Comparison of ENCODE assay signal across 18 cellular contexts in genomic region chr3:188316021-188316722, GRCh38.
DNase-seq lines count a peak whose midpoint lies in the region; ATAC-seq and TF ChIP-seq lines count a peak whose summit lies in the region.
"Had no signal": no experiment of that assay in that cellular context is flagged by ENCODE, and none has a peak within 500 bp of the region (broad histone marks: within the 10 kb centered on the region; RNA-seq: fewer than 3 reads in every experiment).

No MANE protein-coding gene starts in this region.

- H3K4me1 ChIP-seq in heart right ventricle (peaks cover 0 to 33% (median 22%) of the 10 kb centered on the region in 9 donors), thoracic aorta (ENCODE audit: control insufficient read depth in 1 of 2, low read depth in 2 of 2) (peaks cover 32 to 49% of the 10 kb centered on the region in 2 donors)

- intact Hi-C loops in heart right ventricle (cut with DNase I) = no loop called here

- H3K27me3 Mint-ChIP-seq in activated naive CD4-positive, alpha-beta T cell treated with anti-CD3 and anti-CD28 coated beads, Interleukin-2, amount 10 ng/mL, durations not matched to agents 7 days and 5 days = no peaks in the 10 kb centered on the region
- H3K27me3 Mint-ChIP-seq: activated CD4-positive, alpha-beta memory T cell treated with anti-CD3 and anti-CD28 coated beads for 36 hours; brain; stimulated activated memory B cell treated with anti-CD40 and anti-IgM and Interleukin-4, amounts not matched to agents 10 μg/mL and 1 μg/mL and 100 μg/mL, for 72 hours had no signal

- H3K36me3 Mint-ChIP-seq in activated naive CD4-positive, alpha-beta T cell treated with anti-CD3 and anti-CD28 coated beads, Interleukin-2, amount 50 U/mL, for 72 hours = peaks cover 6 to 25% of the 10 kb centered on the region in 2 donors
- H3K36me3 Mint-ChIP-seq in activated naive CD4-positive, alpha-beta T cell treated with anti-CD3 and anti-CD28 coated beads, Interleukin-2, amount 10 ng/mL, durations not matched to agents 7 days and 5 days = peaks cover 15% of the 10 kb centered on the region
- H3K36me3 Mint-ChIP-seq: brain; stimulated activated memory B cell treated with anti-CD40 and anti-IgM and Interleukin-4, amounts not matched to agents 10 μg/mL and 1 μg/mL and 100 μg/mL, for 72 hours had no signal

- H3K9me3 Mint-ChIP-seq in activated naive CD4-positive, alpha-beta T cell treated with anti-CD3 and anti-CD28 coated beads, Interleukin-2, amount 50 U/mL, for 72 hours = peaks cover 0 to 7% of the 10 kb centered on the region in 2 donors
- peaks cover 4% of the 10 kb centered on the region for H3K9me3 Mint-ChIP-seq in activated naive CD4-positive, alpha-beta T cell treated with anti-CD3 and anti-CD28 coated beads, Interleukin-2, amount 10 ng/mL, durations not matched to agents 7 days and 5 days
- H3K9me3 Mint-ChIP-seq: activated CD4-positive, alpha-beta memory T cell treated with anti-CD3 and anti-CD28 coated beads for 36 hours; stimulated activated memory B cell treated with anti-CD40 and anti-IgM and Interleukin-4, amounts not matched to agents 10 μg/mL and 1 μg/mL and 100 μg/mL, for 72 hours had no signal

- H3K27ac ChIP-seq in heart right ventricle (peak overlapping the region in 3 of 10 donors; percentile 10 to 47 (median 14)), thoracic aorta (peak overlapping the region; percentile 45 to 49)

- no peaks in the 10 kb centered on the region for H3K36me3 ChIP-seq in heart right ventricle
- H3K36me3 ChIP-seq in thoracic aorta = no peaks in the 10 kb centered on the region

- H3K27ac Mint-ChIP-seq in activated naive CD4-positive, alpha-beta T cell treated with anti-CD3 and anti-CD28 coated beads, Interleukin-2, amount 50 U/mL, for 72 hours = peak overlapping the region in 1 of 2 donors; percentile 26
- no peak overlapping the region for H3K27ac Mint-ChIP-seq in activated naive CD4-positive, alpha-beta T cell treated with anti-CD3 and anti-CD28 coated beads, Interleukin-2, amount 10 ng/mL, durations not matched to agents 7 days and 5 days
- H3K27ac Mint-ChIP-seq: activated CD4-positive, alpha-beta memory T cell treated with anti-CD3 and anti-CD28 coated beads for 36 hours; brain; stimulated activated memory B cell treated with anti-CD40 and anti-IgM and Interleukin-4, amounts not matched to agents 10 μg/mL and 1 μg/mL and 100 μg/mL, for 72 hours had no signal

- 83 to 85% methylated on average over 6 of the region's 6 CpGs for WGBS in heart right ventricle, 2 donors

- CTCF ChIA-PET in activated naive CD4-positive, alpha-beta T cell treated with anti-CD3 and anti-CD28 coated beads, Interleukin-2, amount 10 ng/mL, durations not matched to agents 7 days and 5 days (lab: Charles Lee) = interaction anchor here (0.7 to 1.3 kb wide), 2 partner anchors 18 to 163 kb away, joined by 3 read pairs; no protein-coding TSS in a partner anchor

- no peak for TF ChIP-seq POLR2A in GM18505 (IDR thresholded peaks at IDR 0.05; ENCODE audit: borderline replicate concordance, extremely low read depth, insufficient read depth, insufficient read length)

- H3K9me3 ChIP-seq in heart right ventricle (peaks cover 0 to 9% (median 0%) of the 10 kb centered on the region in 11 donors), thoracic aorta (no peaks in the 10 kb centered on the region)

- peaks cover 13% of the 10 kb centered on the region for H3K4me1 Mint-ChIP-seq in activated naive CD4-positive, alpha-beta T cell treated with anti-CD3 and anti-CD28 coated beads, Interleukin-2, amount 10 ng/mL, durations not matched to agents 7 days and 5 days
- H3K4me1 Mint-ChIP-seq: brain had no signal

- no peak for TF ChIP-seq CTCF in heart right ventricle (IDR thresholded peaks at IDR 0.05)
- no peak for TF ChIP-seq CTCF in thoracic aorta (IDR thresholded peaks at IDR 0.05)

- H3K27me3 ChIP-seq in heart right ventricle (no peaks in the 10 kb centered on the region), thoracic aorta (replicated peaks; ENCODE audit: insufficient read depth) (no peaks in the 10 kb centered on the region)

- H3K4me3 ChIP-seq in heart right ventricle (no peak overlapping the region), thoracic aorta (no peak overlapping the region)
- H3K4me3 ChIP-seq: K562 had no signal

- DNase-seq in activated naive CD4-positive, alpha-beta T cell treated with anti-CD3 and anti-CD28 coated beads, Interleukin-2, amount 50 U/mL, for 72 hours (ENCODE audit: low spot score in 2 of 2) = no peak
- DNase-seq in activated naive CD4-positive, alpha-beta T cell treated with anti-CD3 and anti-CD28 coated beads, Interleukin-2, amount 10 ng/mL, durations not matched to agents 7 days and 5 days = no peak
- DNase-seq in heart right ventricle (no peak), thoracic aorta (ENCODE audit: low spot score) (no peak)
- DNase-seq: activated CD4-positive, alpha-beta memory T cell treated with anti-CD3 and anti-CD28 coated beads for 36 hours; activated effector memory CD4-positive, alpha-beta T cell treated with Interleukin-2 at 50 U/mL for 16 hours; COR-L47; glutamatergic neuron; NCI-H187; NCI-H510A treated with DMSO at 0.1 percent for 48 hours; T1000 had no signal

- ATAC-seq in activated naive CD4-positive, alpha-beta T cell treated with anti-CD3 and anti-CD28 coated beads, Interleukin-2, amount 50 U/mL, for 72 hours = peak; percentile 13 to 74
- ATAC-seq in SK-N-SH treated with all-trans-retinoic acid at 6 μM for 48 hours (peak; percentile 33), heart right ventricle (peak in 6 of 8 donors; percentile 16 to 44 (median 34)), thoracic aorta (ENCODE audit: insufficient number of reproducible peaks, low FRiP score, low read depth) (no peak), GM18505 (IDR thresholded peaks at IDR 0.05; ENCODE audit: unreplicated experiment) (no peak), GM21526 (IDR thresholded peaks at IDR 0.05; ENCODE audit: low FRiP score, unreplicated experiment) (no peak), HG03354 (IDR thresholded peaks at IDR 0.05; ENCODE audit: poor library complexity, severe bottlenecking, unreplicated experiment) (no peak)
- ATAC-seq: K562; stimulated activated memory B cell treated with anti-CD40 and anti-IgM and Interleukin-4, amounts not matched to agents 10 μg/mL and 1 μg/mL and 100 μg/mL, for 72 hours had no signal

- no peak overlapping the region for H3K4me3 Mint-ChIP-seq in activated naive CD4-positive, alpha-beta T cell treated with anti-CD3 and anti-CD28 coated beads, Interleukin-2, amount 10 ng/mL, durations not matched to agents 7 days and 5 days
- H3K4me3 Mint-ChIP-seq: activated CD4-positive, alpha-beta memory T cell treated with anti-CD3 and anti-CD28 coated beads for 36 hours; brain; stimulated activated memory B cell treated with anti-CD40 and anti-IgM and Interleukin-4, amounts not matched to agents 10 μg/mL and 1 μg/mL and 100 μg/mL, for 72 hours had no signal

TF ChIP-seq in SK-N-SH treated with all-trans-retinoic acid at 6 μM for 48 hours, 23 proteins besides CTCF, POLR2A, EP300 and RAD21:
- TF ChIP-seq ZC3H10 (CRISPR knock-in tag; IDR thresholded peaks at IDR 0.05) (no peak), TOX (CRISPR knock-in tag; IDR thresholded peaks at IDR 0.05; ENCODE audit: borderline replicate concordance) (no peak), CSRNP3 (CRISPR knock-in tag; IDR thresholded peaks at IDR 0.05) (no peak), CSDC2 (CRISPR knock-in tag; IDR thresholded peaks at IDR 0.05) (no peak)

Comparison
In these comparisons a context has a peak if more than half of its experiments do, and no peak if none do; other contexts are left out.
1. ATAC-seq: peak in activated naive CD4-positive, alpha-beta T cell treated with anti-CD3 and anti-CD28 coated beads, Interleukin-2, amount 50 U/mL, for 72 hours (2 of 2), SK-N-SH treated with all-trans-retinoic acid at 6 μM for 48 hours (single experiment) and heart right ventricle (6 of 8); none in thoracic aorta (single experiment), GM18505 (single experiment), GM21526 (single experiment) and HG03354 (single experiment).